Comparison of ENCODE assay signal across 34 cellular contexts in genomic region chr22:30909306-30909705, GRCh38.
"Had no signal": no experiment of that assay in that cellular context is flagged by ENCODE, and none has a peak within 500 bp of the region (broad histone marks: within the 10 kb centered on the region; RNA-seq: fewer than 3 reads in every experiment).

No MANE protein-coding gene starts in this region.

- H3K9me3 ChIP-seq: adrenal gland, body of pancreas had no signal

- H3K4me1 ChIP-seq: adrenal gland, body of pancreas, heart left ventricle had no signal

- H3K27ac ChIP-seq: adrenal gland, body of pancreas, epithelial cell of prostate, heart left ventricle, WERI-Rb-1 had no signal

- ATAC-seq: activated CD4-positive, CD25-positive, alpha-beta regulatory T cell treated with anti-CD3 and anti-CD28 coated beads, Interleukin-2, amount 50 U/mL, for 24 hours; activated CD8-positive, alpha-beta T cell treated with anti-CD3 and anti-CD28 coated beads for 36 hours; activated naive CD8-positive, alpha-beta T cell treated with anti-CD3 and anti-CD28 coated beads, Interleukin-2, amount 50 U/mL, for 24 hours; body of pancreas; effector memory CD8-positive, alpha-beta T cell; heart left ventricle; T-helper 17 cell had no signal

- H3K4me3 ChIP-seq: adrenal gland, body of pancreas, heart left ventricle had no signal

- H3K4me3 Mint-ChIP-seq: activated B cell treated with CpG ODN at 0.5 μM for 24 hours; activated CD8-positive, alpha-beta T cell treated with anti-CD3 and anti-CD28 coated beads for 36 hours; activated naive CD4-positive, alpha-beta T cell treated with anti-CD3 and anti-CD28 coated beads for 36 hours; activated naive CD4-positive, alpha-beta T cell treated with anti-CD3 and anti-CD28 coated beads, Interleukin-2, amount 50 U/mL, for 24 hours; activated naive CD8-positive, alpha-beta T cell treated with anti-CD3 and anti-CD28 coated beads for 36 hours; activated naive CD8-positive, alpha-beta T cell treated with anti-CD3 and anti-CD28 coated beads, Interleukin-2, amount 50 U/mL, for 24 hours; activated T-helper 1 cell treated with anti-CD3 and anti-CD28 coated beads, Interleukin-12 subunit alpha, Interleukin-12 subunit beta, Interleukin-2, Interleukin-4 antibody, amounts not matched to agents 30 ng/mL and 10 ng/mL and 1 ng/mL, durations not matched to agents 14 hours and 24 hours and 36 hours; effector memory CD8-positive, alpha-beta T cell; T-helper 17 cell; T-helper 2 cell treated with Interferon-gamma antibody and Interleukin-4, amounts not matched to agents 5 μg/mL and 100 μg/mL, for 36 hours had no signal

- H3K9me3 Mint-ChIP-seq: activated B cell treated with CpG ODN at 0.5 μM for 24 hours; activated CD8-positive, alpha-beta T cell treated with anti-CD3 and anti-CD28 coated beads for 36 hours; activated naive CD4-positive, alpha-beta T cell treated with anti-CD3 and anti-CD28 coated beads for 36 hours; activated naive CD4-positive, alpha-beta T cell treated with anti-CD3 and anti-CD28 coated beads, Interleukin-2, amount 50 U/mL, for 24 hours; activated naive CD8-positive, alpha-beta T cell treated with anti-CD3 and anti-CD28 coated beads for 36 hours; activated naive CD8-positive, alpha-beta T cell treated with anti-CD3 and anti-CD28 coated beads, Interleukin-2, amount 50 U/mL, for 24 hours; activated T-helper 1 cell treated with anti-CD3 and anti-CD28 coated beads, Interleukin-12 subunit alpha, Interleukin-12 subunit beta, Interleukin-2, Interleukin-4 antibody, amounts not matched to agents 30 ng/mL and 10 ng/mL and 1 ng/mL, durations not matched to agents 14 hours and 24 hours and 36 hours; activated T-helper 2 cell treated with anti-CD3 and anti-CD28 coated beads, Interferon-gamma antibody, Interleukin-2, Interleukin-4, amounts not matched to agents 10 μg/mL and 5 μg/mL and 100 μg/mL, durations not matched to agents 14 hours and 24 hours and 36 hours; effector memory CD8-positive, alpha-beta T cell had no signal

- H3K27ac Mint-ChIP-seq: activated B cell treated with CpG ODN at 0.5 μM for 24 hours; activated CD8-positive, alpha-beta T cell treated with anti-CD3 and anti-CD28 coated beads for 36 hours; activated naive CD4-positive, alpha-beta T cell treated with anti-CD3 and anti-CD28 coated beads for 36 hours; activated naive CD4-positive, alpha-beta T cell treated with anti-CD3 and anti-CD28 coated beads, Interleukin-2, amount 50 U/mL, for 24 hours; activated naive CD8-positive, alpha-beta T cell treated with anti-CD3 and anti-CD28 coated beads for 36 hours; activated naive CD8-positive, alpha-beta T cell treated with anti-CD3 and anti-CD28 coated beads, Interleukin-2, amount 50 U/mL, for 24 hours; activated T-helper 1 cell treated with anti-CD3 and anti-CD28 coated beads, Interleukin-12 subunit alpha, Interleukin-12 subunit beta, Interleukin-2, Interleukin-4 antibody, amounts not matched to agents 30 ng/mL and 10 ng/mL and 1 ng/mL, durations not matched to agents 14 hours and 24 hours and 36 hours; activated T-helper 2 cell treated with anti-CD3 and anti-CD28 coated beads, Interferon-gamma antibody, Interleukin-2, Interleukin-4, amounts not matched to agents 10 μg/mL and 5 μg/mL and 100 μg/mL, durations not matched to agents 14 hours and 24 hours and 36 hours; effector memory CD8-positive, alpha-beta T cell; T-helper 17 cell; T-helper 2 cell treated with Interferon-gamma antibody and Interleukin-4, amounts not matched to agents 5 μg/mL and 100 μg/mL, for 36 hours had no signal

- H3K27me3 ChIP-seq: adrenal gland, body of pancreas, heart left ventricle had no signal

- H3K27me3 Mint-ChIP-seq: activated B cell treated with CpG ODN at 0.5 μM for 24 hours; activated CD8-positive, alpha-beta T cell treated with anti-CD3 and anti-CD28 coated beads for 36 hours; activated naive CD4-positive, alpha-beta T cell treated with anti-CD3 and anti-CD28 coated beads, Interleukin-2, amount 50 U/mL, for 24 hours; activated naive CD8-positive, alpha-beta T cell treated with anti-CD3 and anti-CD28 coated beads for 36 hours; activated naive CD8-positive, alpha-beta T cell treated with anti-CD3 and anti-CD28 coated beads, Interleukin-2, amount 50 U/mL, for 24 hours; effector memory CD8-positive, alpha-beta T cell; T-helper 17 cell had no signal

- H3K4me1 Mint-ChIP-seq: activated B cell treated with CpG ODN at 0.5 μM for 24 hours; activated naive CD8-positive, alpha-beta T cell treated with anti-CD3 and anti-CD28 coated beads for 36 hours; activated naive CD8-positive, alpha-beta T cell treated with anti-CD3 and anti-CD28 coated beads, Interleukin-2, amount 50 U/mL, for 24 hours had no signal

- DNase-seq: activated B cell treated with CpG ODN at 0.5 μM for 24 hours; activated CD4-positive, alpha-beta T cell treated with anti-CD3 and anti-CD28 coated beads for 48 hours; activated CD4-positive, alpha-beta T cell treated with anti-CD3 and anti-CD28 coated beads, Interleukin-2, amount 50 U/mL, for 1 hour; activated CD4-positive, alpha-beta T cell treated with anti-CD3 and anti-CD28 coated beads, Interleukin-2, amount 50 U/mL, for 48 hours; activated CD8-positive, alpha-beta T cell treated with anti-CD3 and anti-CD28 coated beads for 36 hours; activated effector memory CD4-positive, alpha-beta T cell treated with anti-CD3 and anti-CD28 coated beads, Interleukin-2, amount 50 U/mL, for 16 hours; activated naive CD4-positive, alpha-beta T cell treated with anti-CD3 and anti-CD28 coated beads for 36 hours; activated naive CD8-positive, alpha-beta T cell treated with anti-CD3 and anti-CD28 coated beads for 36 hours; activated naive CD8-positive, alpha-beta T cell treated with anti-CD3 and anti-CD28 coated beads, Interleukin-2, amount 50 U/mL, for 24 hours; activated T-cell treated with anti-CD3 and anti-CD28 coated beads, Interleukin-2, amount 50 U/mL, for 1 hour; activated T-cell treated with anti-CD3 and anti-CD28 coated beads, Interleukin-2, amount 50 U/mL, for 48 hours; adrenal gland; amygdala; aorta; body of pancreas; caudate nucleus; cortex of kidney; dermis blood vessel endothelial cell; effector CD4-positive, alpha-beta T cell; effector memory CD8-positive, alpha-beta T cell; foreskin fibroblast; glutamatergic neuron; heart left ventricle; SW 1271; T-helper 1 cell; T-helper 17 cell; T1000; WERI-Rb-1 had no signal

- H3K36me3 ChIP-seq: adrenal gland had no signal
